In genomic region chr18:62506495-62507143, GRCh38 we compare ENCODE assay signal across 1 cellular context.
TF ChIP-seq lines count a peak whose summit lies in the region.

No MANE protein-coding gene starts in this region.

TF ChIP-seq in IMR-90, 13 proteins besides CTCF, POLR2A, EP300 and RAD21 (continued from another document):
- TF ChIP-seq USF2 (IDR thresholded peaks at IDR 0.05; ENCODE audit: low read depth, low read length): no peak
